ENCODE assay signal across 18 cellular contexts in genomic region chr1:230761443-230762167, GRCh38. TPM values are rescaled to one million over a fixed set of nuclear protein-coding genes. Genes with fewer than 3 reads are reported as not detected.
DNase-seq lines count a peak whose midpoint lies in the region; ATAC-seq, FAIRE-seq and TF ChIP-seq lines count a peak whose summit lies in the region.
"Had no signal": no experiment of that assay in that cellular context is flagged by ENCODE, and none has a peak within 500 bp of the region (broad histone marks: within the 10 kb centered on the region; RNA-seq: fewer than 3 reads in every experiment).

No MANE protein-coding gene starts in this region.

- H3K9me3 ChIP-seq in K562 (replicated peaks; ENCODE audit: control insufficient read depth, insufficient read depth, low read depth, low read length) (no peaks in the 10 kb centered on the region), neuronal stem cell (replicated peaks in 1 of 2; ENCODE audit: control insufficient read depth in 2 of 2, insufficient read depth in 1 of 2, low read depth in 1 of 2, low read length in 2 of 2) (peaks cover 0 to 5% of the 10 kb centered on the region in 2 donors)
- H3K9me3 ChIP-seq: BLaER1 had no signal

- H3K4me1 ChIP-seq in K562 (replicated peaks in 1 of 2; ENCODE audit: control insufficient read depth in 2 of 2, insufficient read depth in 2 of 2, low read length in 2 of 2) = no peaks in the 10 kb centered on the region
- peaks cover 0 to 6% of the 10 kb centered on the region in 2 donors for H3K4me1 ChIP-seq in neuronal stem cell (ENCODE audit: control insufficient read depth in 2 of 2, insufficient read depth in 1 of 2, low read depth in 1 of 2, low read length in 2 of 2)
- H3K4me1 ChIP-seq: BLaER1 had no signal

- TF ChIP-seq CTCF in K562 (IDR thresholded peaks at IDR 0.05 in 2 of 3, conservative IDR thresholded peaks at IDR 0.05 in 1 of 3; ENCODE audit: insufficient read depth in 2 of 3, low read depth in 1 of 3, low read length in 3 of 3) = no peak
- TF ChIP-seq CTCF in glutamatergic neuron (IDR thresholded peaks at IDR 0.05; ENCODE audit: partially characterized antibody, unreplicated experiment) = no peak

- no peak overlapping the region for H3K4ac ChIP-seq in neuronal stem cell (ENCODE audit: low read length)

- WGBS in K562 (ENCODE audit: insufficient coverage, low coverage, missing lambda C conversion rate) = 0% methylated on average over 8 of the region's 8 CpGs
- no CpG with 5 or more reads among the region's 8 CpGs for WGBS in neuronal stem cell (ENCODE audit: extremely low coverage in 2 of 2, insufficient read length in 2 of 2, insufficient replicate concordance in 1 of 2), 2 donors

- peaks cover 9% of the 10 kb centered on the region; the same call in 1 of the 2 replicates for H4K20me1 ChIP-seq in K562 (replicated peaks; ENCODE audit: control insufficient read depth, insufficient read depth, low read length)
- H4K20me1 ChIP-seq: BLaER1 had no signal

- no peak overlapping the region for H3K23ac ChIP-seq in neuronal stem cell (ENCODE audit: low read depth, low read length, poor library complexity)

- in situ Hi-C loops in K562 (cut with MboI) = no loop called here

- POLR2A ChIA-PET in K562 (lab: Yijun Ruan, JAX) = interaction anchor here (0.9 to 1.0 kb wide), 2 partner anchors 10 to 20 kb away, joined by 3 read pairs; no protein-coding TSS in a partner anchor

- no peaks in the 10 kb centered on the region for H3K79me2 ChIP-seq in K562 (ENCODE audit: control insufficient read depth, insufficient read depth, low read length)

- H3K4me3 Mint-ChIP-seq in activated naive CD4-positive, alpha-beta T cell treated with anti-CD3 and anti-CD28 coated beads, Interleukin-2, amount 10 ng/mL, durations not matched to agents 7 days and 5 days = no peak overlapping the region
- no peak overlapping the region for H3K4me3 Mint-ChIP-seq in glutamatergic neuron (ENCODE audit: unreplicated experiment)
- H3K4me3 Mint-ChIP-seq: CD8-positive, alpha-beta memory T cell had no signal

- no peak overlapping the region for H2BK5ac ChIP-seq in neuronal stem cell (ENCODE audit: low read length)

- no peak overlapping the region for H2BK120ac ChIP-seq in neuronal stem cell (ENCODE audit: low read depth, low read length)

- no peak overlapping the region for H4K91ac ChIP-seq in neuronal stem cell (ENCODE audit: low read depth, low read length, poor library complexity)

- H3K9me3 Mint-ChIP-seq in activated naive CD4-positive, alpha-beta T cell treated with anti-CD3 and anti-CD28 coated beads, Interleukin-2, amount 10 ng/mL, durations not matched to agents 7 days and 5 days = no peaks in the 10 kb centered on the region
- H3K9me3 Mint-ChIP-seq in glutamatergic neuron (ENCODE audit: unreplicated experiment) = peaks cover 6% of the 10 kb centered on the region
- H3K9me3 Mint-ChIP-seq: CD8-positive, alpha-beta memory T cell had no signal

- H3K18ac ChIP-seq in neuronal stem cell (ENCODE audit: low read length) = no peak overlapping the region

- H2BK12ac ChIP-seq in neuronal stem cell (ENCODE audit: low read length) = no peak overlapping the region

- no peak for ATAC-seq in K562
- no peak for ATAC-seq in esophagus mucosa
- no peak for ATAC-seq in GM18517 (IDR thresholded peaks at IDR 0.05; ENCODE audit: unreplicated experiment)

- H2BK15ac ChIP-seq in neuronal stem cell (ENCODE audit: low read length) = no peak overlapping the region

- peaks cover 3% of the 10 kb centered on the region for H3K27me3 Mint-ChIP-seq in activated naive CD4-positive, alpha-beta T cell treated with anti-CD3 and anti-CD28 coated beads, Interleukin-2, amount 10 ng/mL, durations not matched to agents 7 days and 5 days
- no peaks in the 10 kb centered on the region for H3K27me3 Mint-ChIP-seq in glutamatergic neuron (ENCODE audit: unreplicated experiment)

- no peak for TF ChIP-seq RAD21 in K562 (CRISPR knock-in tag; conservative IDR thresholded peaks at IDR 0.05 in 1 of 2, IDR thresholded peaks at IDR 0.05 in 1 of 2)

- H3K4me3 ChIP-seq in K562 = no peak overlapping the region
- H3K4me3 ChIP-seq in neuronal stem cell (ENCODE audit: low read length in 2 of 2) = peak overlapping the region in 1 of 2 donors; percentile 44
- H3K4me3 ChIP-seq: BLaER1, GM23248 had no signal

- TF ChIP-seq EP300 in K562 (IDR thresholded peaks at IDR 0.05; ENCODE audit: low read length) = no peak

- intact Hi-C loops in K562 (cut with micrococcal nuclease) = no loop called here

- no peak overlapping the region for H4K8ac ChIP-seq in neuronal stem cell (ENCODE audit: low read depth, low read length)

- H3K4me2 ChIP-seq in K562 (ENCODE audit: insufficient read depth, low read length) (no peak overlapping the region), neuronal stem cell (ENCODE audit: insufficient read depth, low read length, poor library complexity, severe bottlenecking) (no peak overlapping the region)
- H3K4me2 ChIP-seq: BLaER1 had no signal

- H3K27ac Mint-ChIP-seq in activated naive CD4-positive, alpha-beta T cell treated with anti-CD3 and anti-CD28 coated beads, Interleukin-2, amount 10 ng/mL, durations not matched to agents 7 days and 5 days = peak overlapping the region; percentile 19
- peak overlapping the region; percentile 5 for H3K27ac Mint-ChIP-seq in glutamatergic neuron (ENCODE audit: unreplicated experiment)
- H3K27ac Mint-ChIP-seq: CD8-positive, alpha-beta memory T cell had no signal

- no peaks in the 10 kb centered on the region for H3K79me1 ChIP-seq in neuronal stem cell (ENCODE audit: low read depth, low read length)

- H3K36me3 Mint-ChIP-seq in activated naive CD4-positive, alpha-beta T cell treated with anti-CD3 and anti-CD28 coated beads, Interleukin-2, amount 10 ng/mL, durations not matched to agents 7 days and 5 days = no peaks in the 10 kb centered on the region
- no peaks in the 10 kb centered on the region for H3K36me3 Mint-ChIP-seq in glutamatergic neuron (ENCODE audit: unreplicated experiment)
- H3K36me3 Mint-ChIP-seq: CD8-positive, alpha-beta memory T cell had no signal

- H3K27ac ChIP-seq in K562 (ENCODE audit: extremely low read depth, low read depth, low read length) (no peak overlapping the region), neuronal stem cell (replicated peaks; ENCODE audit: low read length) (no peak overlapping the region)
- H3K27ac ChIP-seq: 22Rv1, BLaER1, GM23248 had no signal

- peak overlapping the region; percentile 2 for H2AK5ac ChIP-seq in neuronal stem cell (ENCODE audit: low read depth, low read length)

- no peak for TF ChIP-seq POLR2A in K562 (conservative IDR thresholded peaks at IDR 0.05)

- H3K9me1 ChIP-seq in K562 (ENCODE audit: control insufficient read depth, insufficient read depth, low read length) = no peaks in the 10 kb centered on the region

- CTCF ChIA-PET in activated naive CD4-positive, alpha-beta T cell treated with anti-CD3 and anti-CD28 coated beads, Interleukin-2, amount 10 ng/mL, durations not matched to agents 7 days and 5 days (lab: Charles Lee) = no interaction called here
- CTCF ChIA-PET in K562 (lab: Yijun Ruan, JAX; ENCODE audit: low intra/inter-chr PET ratio) = no interaction called here

- BruUV-seq in K562 (replicated peaks; lab: Mats Ljungman, UMichigan) = no TSS peak

- H3K36me3 ChIP-seq in K562 (ENCODE audit: control insufficient read depth, insufficient read depth, low read length) (no peaks in the 10 kb centered on the region), neuronal stem cell (replicated peaks in 1 of 2; ENCODE audit: control insufficient read depth in 2 of 2, insufficient read depth in 2 of 2, low read length in 2 of 2) (no peaks in the 10 kb centered on the region)
- H3K36me3 ChIP-seq: BLaER1 had no signal

- H3K27me3 ChIP-seq in K562 (ENCODE audit: control insufficient read depth in 2 of 2, insufficient read depth in 2 of 2, low read length in 2 of 2) (peaks cover 43 to 68% of the 10 kb centered on the region in 2 experiments), neuronal stem cell (ENCODE audit: control insufficient read depth in 3 of 3, insufficient read depth in 3 of 3, low read depth in 1 of 3, low read length in 3 of 3) (peaks cover 0 to 27% (median 0%) of the 10 kb centered on the region in 3 experiments)
- H3K27me3 ChIP-seq: BLaER1 had no signal

- H2AFZ ChIP-seq in K562 (ENCODE audit: low read depth, low read length) = no peak overlapping the region
- no peak overlapping the region for H2AFZ ChIP-seq in neuronal stem cell (ENCODE audit: low read length)
- H2AFZ ChIP-seq: GM23248 had no signal

- no peak for DNase-seq in activated naive CD4-positive, alpha-beta T cell treated with anti-CD3 and anti-CD28 coated beads, Interleukin-2, amount 10 ng/mL, durations not matched to agents 7 days and 5 days
- no peak for DNase-seq in activated naive CD4-positive, alpha-beta T cell (lab: John Stamatoyannopoulos, UW)
- DNase-seq in K562 (ENCODE audit: extremely low read depth in 1 of 4, low spot score in 3 of 4) (no peak), glutamatergic neuron (no peak), neuronal stem cell (ENCODE audit: low spot score) (no peak), NCI-H1092 (lab: John Stamatoyannopoulos, UW) (no peak)
- DNase-seq: AML-193; CD8-positive, alpha-beta memory T cell; DMS53; GF-D8; GM23248; H7 had no signal

- H3K4me1 Mint-ChIP-seq in activated naive CD4-positive, alpha-beta T cell treated with anti-CD3 and anti-CD28 coated beads, Interleukin-2, amount 10 ng/mL, durations not matched to agents 7 days and 5 days = no peaks in the 10 kb centered on the region
- H3K4me1 Mint-ChIP-seq in glutamatergic neuron (ENCODE audit: low read depth, unreplicated experiment) = peaks cover 27% of the 10 kb centered on the region
- H3K4me1 Mint-ChIP-seq: CD8-positive, alpha-beta memory T cell had no signal

- H3K9ac ChIP-seq in K562 (ENCODE audit: insufficient read depth in 1 of 2, low read depth in 2 of 2, low read length in 2 of 2) = no peak overlapping the region
- peak overlapping the region; percentile 5 for H3K9ac ChIP-seq in neuronal stem cell (ENCODE audit: low read depth, low read length, poor library complexity)
- H3K9ac ChIP-seq: BLaER1, GM23248 had no signal

- no peak overlapping the region for H3K14ac ChIP-seq in neuronal stem cell (ENCODE audit: low read length)

- peak; percentile 26 for FAIRE-seq in K562 (lab: Jason Lieb, UNC)

RNA-seq across cellular contexts. Expression of gene CAPN9, which starts 14.4 kb away (rescaled TPM):
- total RNA-seq in K562 (2011; cell fraction: chromatin; rRNA removed; ENCODE audit: low replicate concordance) = not detected in 2 replicates
- total RNA-seq in K562 (2011; cell fraction: nucleolus; rRNA removed) = not detected in 2 replicates
- total RNA-seq in K562 (2011; cell fraction: nucleoplasm; rRNA removed) = not detected in 2 replicates
- total RNA-seq in K562 (2014; rRNA removed) (not detected in 2 replicates), K562 (2014; rRNA removed; fragmentation: Illumina TruSeq; extraction: Trizol) (not detected in 2 replicates), K562 (2015; rRNA removed; fragmentation: Illumina TruSeq; extraction: Trizol) (not detected in 2 replicates), K562 (2021) (not detected in 2 replicates), glutamatergic neuron (ENCODE audit: unreplicated experiment) (not detected), esophagus mucosa (not detected)
- polyA plus RNA-seq in K562 (2011; rRNA removed) (not detected in 2 replicates), K562 (2014; fragmentation: Illumina TruSeq; extraction: Trizol) (not detected in 2 replicates), K562 (2014; fragmentation: Nextera tagmentation; extraction: Ambion mirVana) (not detected), K562 (2014; rRNA removed) (not detected in 2 replicates)
- polyA plus RNA-seq in K562 (2011; cell fraction: cytosol; rRNA removed) = not detected in 2 replicates
- polyA plus RNA-seq in K562 (2011; cell fraction: nucleus; rRNA removed) = not detected in 2 replicates
- polyA plus RNA-seq in K562 (2012) = not detected in 2 replicates
- not detected in 2 replicates for polyA minus RNA-seq in K562 (2011; rRNA and poly(A)+ RNA removed)
- polyA minus RNA-seq in K562 (2011; cell fraction: cytosol; rRNA and poly(A)+ RNA removed) = not detected in 2 replicates
- not detected in 2 replicates for polyA minus RNA-seq in K562 (2011; cell fraction: nucleus; rRNA and poly(A)+ RNA removed)
- polyA plus RNA-seq in neuronal stem cell (2013, experiment 1 of 2) = 0.15 TPM
- 0.26 TPM for polyA plus RNA-seq in neuronal stem cell (2013, experiment 2 of 2)
- total RNA-seq: A673; CD8-positive, alpha-beta memory T cell; GM23248; HT1080 had no signal
- polyA plus RNA-seq: CD8-positive, alpha-beta memory T cell; GM23248 had no signal

RNA-seq across cellular contexts. Expression of gene AGT, which starts 47.7 kb away (rescaled TPM):
- total RNA-seq in K562 (2011; cell fraction: chromatin; rRNA removed; ENCODE audit: low replicate concordance) = not detected in 2 replicates
- total RNA-seq in K562 (2011; cell fraction: nucleolus; rRNA removed) = not detected in 2 replicates
- not detected in 2 replicates for total RNA-seq in K562 (2011; cell fraction: nucleoplasm; rRNA removed)
- total RNA-seq in K562 (2014; rRNA removed) = not detected in 2 replicates
- total RNA-seq in K562 (2014; rRNA removed; fragmentation: Illumina TruSeq; extraction: Trizol) = not detected in 2 replicates
- not detected in 2 replicates for total RNA-seq in K562 (2015; rRNA removed; fragmentation: Illumina TruSeq; extraction: Trizol)
- total RNA-seq in K562 (2021) = 0.40 and 0.78 TPM in 2 replicates
- not detected in 2 replicates for polyA plus RNA-seq in K562 (2011; rRNA removed)
- polyA plus RNA-seq in K562 (2011; cell fraction: cytosol; rRNA removed) = 0.04 TPM in 1 of 2 replicates, not detected in the other
- polyA plus RNA-seq in K562 (2011; cell fraction: nucleus; rRNA removed) = not detected in 2 replicates
- not detected in 2 replicates for polyA plus RNA-seq in K562 (2012)
- not detected in 2 replicates for polyA plus RNA-seq in K562 (2014; fragmentation: Illumina TruSeq; extraction: Trizol)
- not detected for polyA plus RNA-seq in K562 (2014; fragmentation: Nextera tagmentation; extraction: Ambion mirVana)
- not detected in 2 replicates for polyA plus RNA-seq in K562 (2014; rRNA removed)
- polyA minus RNA-seq in K562 (2011; rRNA and poly(A)+ RNA removed) = not detected in 2 replicates
- 5.2 TPM in 1 of 2 replicates, not detected in the other for polyA minus RNA-seq in K562 (2011; cell fraction: cytosol; rRNA and poly(A)+ RNA removed)
- not detected in 2 replicates for polyA minus RNA-seq in K562 (2011; cell fraction: nucleus; rRNA and poly(A)+ RNA removed)
- 6.3 TPM for total RNA-seq in glutamatergic neuron (ENCODE audit: unreplicated experiment)
- polyA plus RNA-seq in neuronal stem cell (2013, experiment 1 of 2) = 0.20 TPM
- 0.22 TPM for polyA plus RNA-seq in neuronal stem cell (2013, experiment 2 of 2)
- 0.12 TPM for total RNA-seq in esophagus mucosa
- total RNA-seq: A673; CD8-positive, alpha-beta memory T cell; GM23248 had no signal
- polyA plus RNA-seq: CD8-positive, alpha-beta memory T cell; GM23248 had no signal
